In genomic region chr4:51909236-51909703, GRCh38 we compare ENCODE assay signal across 1 cellular context.
A peak's percentile ranks its signal among the peaks of the same experiment; 100 is the strongest.
TF ChIP-seq lines count a peak whose summit lies in the region.

No MANE protein-coding gene starts in this region.

TF ChIP-seq in HepG2, 621 proteins besides CTCF, POLR2A, EP300 and RAD21 (continued from another document and continues in another):
- TF ChIP-seq ZNF407 (CRISPR knock-in tag; IDR thresholded peaks at IDR 0.05; ENCODE audit: not compliant biosample characterization) (no peak), FUBP1 (CRISPR knock-in tag; IDR thresholded peaks at IDR 0.05; ENCODE audit: borderline replicate concordance) (no peak; the same call in 1 of the 2 replicates), U2AF2 (IDR thresholded peaks at IDR 0.05; ENCODE audit: low read depth, low read length) (no peak), NR2F2 (IDR thresholded peaks at IDR 0.05; ENCODE audit: borderline replicate concordance, low read depth) (no peak; the same call in 1 of the 2 replicates), ZMYM4 (CRISPR knock-in tag; IDR thresholded peaks at IDR 0.05) (peak; percentile 97), HDAC2 (CRISPR knock-in tag; IDR thresholded peaks at IDR 0.05) (peak; percentile 98), ZNF512 (CRISPR knock-in tag; IDR thresholded peaks at IDR 0.05) (no peak), ZNF124 (CRISPR knock-in tag; IDR thresholded peaks at IDR 0.05) (peak; percentile 97), EEA1 (CRISPR knock-in tag; IDR thresholded peaks at IDR 0.05; ENCODE audit: borderline replicate concordance) (no peak), ZNF414 (CRISPR knock-in tag; IDR thresholded peaks at IDR 0.05) (peak; percentile 75; the same call in 1 of the 2 replicates), MYC (CRISPR knock-in tag; IDR thresholded peaks at IDR 0.05; ENCODE audit: borderline replicate concordance) (peak; percentile 89), SKIL (CRISPR knock-in tag; IDR thresholded peaks at IDR 0.05; ENCODE audit: borderline replicate concordance) (peak; percentile 84), CENPT (CRISPR knock-in tag; IDR thresholded peaks at IDR 0.05; ENCODE audit: low read depth) (no peak), SMAD3 (CRISPR knock-in tag; IDR thresholded peaks at IDR 0.05) (peak; percentile 98), NFE2L2 (IDR thresholded peaks at IDR 0.05; ENCODE audit: low read length) (no peak), GTF2F1 (IDR thresholded peaks at IDR 0.05; ENCODE audit: low read length) (no peak), ZNF780A (CRISPR knock-in tag; IDR thresholded peaks at IDR 0.05) (peak; percentile 94), MED1 (CRISPR knock-in tag; IDR thresholded peaks at IDR 0.05) (peak; percentile 97), ZNF878 (CRISPR knock-in tag; IDR thresholded peaks at IDR 0.05) (peak; percentile 98), ZXDC (CRISPR knock-in tag; IDR thresholded peaks at IDR 0.05) (0 out of 2 replicates have a peak, but pooled peaks have one; percentile 43), SCMH1 (CRISPR knock-in tag; IDR thresholded peaks at IDR 0.05; ENCODE audit: borderline replicate concordance) (no peak), TFDP1 (CRISPR knock-in tag; IDR thresholded peaks at IDR 0.05; ENCODE audit: borderline replicate concordance) (no peak), SIN3A (IDR thresholded peaks at IDR 0.05; ENCODE audit: borderline replicate concordance, low read depth, low read length) (peak; percentile 67), TRAFD1 (CRISPR knock-in tag; IDR thresholded peaks at IDR 0.05; ENCODE audit: borderline replicate concordance) (peak; percentile 98; the same call in 1 of the 2 replicates), CBFB (CRISPR knock-in tag; IDR thresholded peaks at IDR 0.05) (peak; percentile 83; the same call in 1 of the 2 replicates), TRIM22 (IDR thresholded peaks at IDR 0.05) (no peak), ZFP36L1 (CRISPR knock-in tag; IDR thresholded peaks at IDR 0.05) (peak; percentile 84; the same call in 1 of the 2 replicates), SYNCRIP (IDR thresholded peaks at IDR 0.05; ENCODE audit: insufficient read depth, low read depth, low read length) (no peak), ZFP91 (CRISPR knock-in tag; IDR thresholded peaks at IDR 0.05; ENCODE audit: borderline replicate concordance) (peak; percentile 64), ZSCAN20 (CRISPR knock-in tag; IDR thresholded peaks at IDR 0.05; ENCODE audit: borderline replicate concordance) (no peak), DR1 (CRISPR knock-in tag; IDR thresholded peaks at IDR 0.05) (no peak; the same call in 1 of the 2 replicates), SP2 (CRISPR knock-in tag; IDR thresholded peaks at IDR 0.05) (no peak)
